ENCODE assay signal across 1 cellular context in the genomic region with DNA sequence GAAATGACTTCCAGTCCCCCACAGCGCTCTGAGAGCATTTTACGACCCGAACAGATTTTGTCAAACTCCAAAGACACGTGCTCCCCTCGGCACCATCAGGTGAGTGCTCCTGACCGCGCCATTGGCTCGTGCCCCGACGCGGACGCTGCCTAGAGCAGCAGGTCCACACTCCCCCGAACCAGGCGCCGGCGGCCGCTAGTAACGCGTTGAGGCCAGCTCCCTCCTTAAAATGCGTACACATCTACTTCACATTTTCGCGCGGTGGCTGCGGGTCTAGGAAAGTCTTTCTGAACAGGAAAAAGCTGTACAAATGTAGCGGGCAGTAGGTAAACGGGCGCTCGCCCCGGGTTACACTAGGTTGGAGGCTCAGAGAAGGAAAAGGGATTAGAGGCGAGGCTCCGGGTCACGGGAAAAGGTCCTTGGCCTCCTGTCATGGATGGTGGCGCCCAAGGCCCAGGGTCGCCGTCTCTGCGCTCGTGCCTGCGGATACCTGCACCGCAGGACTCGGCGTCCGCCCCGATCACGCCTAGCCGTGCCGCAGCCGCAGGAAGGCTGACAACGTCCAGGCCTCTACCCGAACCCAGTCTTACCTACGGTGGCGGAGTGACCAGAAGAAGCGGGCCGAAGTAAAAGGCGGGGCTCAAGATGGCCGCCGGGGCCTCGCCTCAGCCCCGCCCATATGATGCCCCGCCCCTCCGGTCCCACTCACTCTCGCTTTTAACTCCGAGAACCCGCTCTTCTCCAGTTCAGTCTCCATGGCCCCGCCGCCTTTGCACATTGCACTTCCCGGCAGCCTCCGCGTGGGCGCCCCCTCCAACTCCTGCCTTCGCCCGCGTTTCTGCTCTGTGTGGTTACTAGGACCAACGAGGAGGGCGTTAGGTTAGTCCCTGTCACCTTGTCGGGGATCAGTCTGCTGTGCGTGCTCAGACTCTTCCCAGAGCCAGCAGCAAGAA.
TF ChIP-seq lines count a peak whose summit lies in the region.

A gene with protein sequence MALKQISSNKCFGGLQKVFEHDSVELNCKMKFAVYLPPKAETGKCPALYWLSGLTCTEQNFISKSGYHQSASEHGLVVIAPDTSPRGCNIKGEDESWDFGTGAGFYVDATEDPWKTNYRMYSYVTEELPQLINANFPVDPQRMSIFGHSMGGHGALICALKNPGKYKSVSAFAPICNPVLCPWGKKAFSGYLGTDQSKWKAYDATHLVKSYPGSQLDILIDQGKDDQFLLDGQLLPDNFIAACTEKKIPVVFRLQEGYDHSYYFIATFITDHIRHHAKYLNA (minus strand): TSS at position 647 of the 953 bp plus-strand sequence. CDS start 5,748 bp downstream, outside the sequence.

TF ChIP-seq in HepG2, 621 proteins besides CTCF, POLR2A, EP300 and RAD21 (continued from another document and continues in another):
- TF ChIP-seq, protein P1, sequence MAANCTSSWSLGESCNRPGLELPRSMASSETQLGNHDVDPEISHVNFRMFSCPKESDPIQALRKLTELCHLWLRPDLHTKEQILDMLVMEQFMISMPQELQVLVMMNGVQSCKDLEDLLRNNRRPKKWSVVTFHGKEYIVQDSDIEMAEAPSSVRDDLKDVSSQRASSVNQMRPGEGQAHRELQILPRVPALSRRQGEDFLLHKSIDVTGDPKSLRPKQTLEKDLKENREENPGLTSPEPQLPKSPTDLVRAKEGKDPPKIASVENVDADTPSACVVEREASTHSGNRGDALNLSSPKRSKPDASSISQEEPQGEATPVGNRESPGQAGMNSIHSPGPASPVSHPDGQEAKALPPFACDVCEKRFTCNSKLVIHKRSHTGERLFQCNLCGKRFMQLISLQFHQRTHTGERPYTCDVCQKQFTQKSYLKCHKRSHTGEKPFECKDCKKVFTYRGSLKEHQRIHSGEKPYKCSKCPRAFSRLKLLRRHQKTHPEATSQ (CRISPR knock-in tag; IDR thresholded peaks at IDR 0.05; ENCODE audit: borderline replicate concordance): no peak
- TF ChIP-seq, protein P2, sequence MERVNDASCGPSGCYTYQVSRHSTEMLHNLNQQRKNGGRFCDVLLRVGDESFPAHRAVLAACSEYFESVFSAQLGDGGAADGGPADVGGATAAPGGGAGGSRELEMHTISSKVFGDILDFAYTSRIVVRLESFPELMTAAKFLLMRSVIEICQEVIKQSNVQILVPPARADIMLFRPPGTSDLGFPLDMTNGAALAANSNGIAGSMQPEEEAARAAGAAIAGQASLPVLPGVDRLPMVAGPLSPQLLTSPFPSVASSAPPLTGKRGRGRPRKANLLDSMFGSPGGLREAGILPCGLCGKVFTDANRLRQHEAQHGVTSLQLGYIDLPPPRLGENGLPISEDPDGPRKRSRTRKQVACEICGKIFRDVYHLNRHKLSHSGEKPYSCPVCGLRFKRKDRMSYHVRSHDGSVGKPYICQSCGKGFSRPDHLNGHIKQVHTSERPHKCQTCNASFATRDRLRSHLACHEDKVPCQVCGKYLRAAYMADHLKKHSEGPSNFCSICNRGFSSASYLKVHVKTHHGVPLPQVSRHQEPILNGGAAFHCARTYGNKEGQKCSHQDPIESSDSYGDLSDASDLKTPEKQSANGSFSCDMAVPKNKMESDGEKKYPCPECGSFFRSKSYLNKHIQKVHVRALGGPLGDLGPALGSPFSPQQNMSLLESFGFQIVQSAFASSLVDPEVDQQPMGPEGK (CRISPR knock-in tag; IDR thresholded peaks at IDR 0.05): peak; percentile 66; the same call in 1 of the 2 replicates
- TF ChIP-seq TBX2 (CRISPR knock-in tag; IDR thresholded peaks at IDR 0.05; ENCODE audit: borderline replicate concordance): no peak; the same call in 1 of the 2 replicates
- TF ChIP-seq, protein P3, sequence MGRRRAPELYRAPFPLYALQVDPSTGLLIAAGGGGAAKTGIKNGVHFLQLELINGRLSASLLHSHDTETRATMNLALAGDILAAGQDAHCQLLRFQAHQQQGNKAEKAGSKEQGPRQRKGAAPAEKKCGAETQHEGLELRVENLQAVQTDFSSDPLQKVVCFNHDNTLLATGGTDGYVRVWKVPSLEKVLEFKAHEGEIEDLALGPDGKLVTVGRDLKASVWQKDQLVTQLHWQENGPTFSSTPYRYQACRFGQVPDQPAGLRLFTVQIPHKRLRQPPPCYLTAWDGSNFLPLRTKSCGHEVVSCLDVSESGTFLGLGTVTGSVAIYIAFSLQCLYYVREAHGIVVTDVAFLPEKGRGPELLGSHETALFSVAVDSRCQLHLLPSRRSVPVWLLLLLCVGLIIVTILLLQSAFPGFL (CRISPR knock-in tag; IDR thresholded peaks at IDR 0.05): 0 out of 2 replicates have a peak, but pooled peaks have one; percentile 59
- TF ChIP-seq FOSL2 (CRISPR knock-in tag; IDR thresholded peaks at IDR 0.05): no peak
- TF ChIP-seq, protein P4, sequence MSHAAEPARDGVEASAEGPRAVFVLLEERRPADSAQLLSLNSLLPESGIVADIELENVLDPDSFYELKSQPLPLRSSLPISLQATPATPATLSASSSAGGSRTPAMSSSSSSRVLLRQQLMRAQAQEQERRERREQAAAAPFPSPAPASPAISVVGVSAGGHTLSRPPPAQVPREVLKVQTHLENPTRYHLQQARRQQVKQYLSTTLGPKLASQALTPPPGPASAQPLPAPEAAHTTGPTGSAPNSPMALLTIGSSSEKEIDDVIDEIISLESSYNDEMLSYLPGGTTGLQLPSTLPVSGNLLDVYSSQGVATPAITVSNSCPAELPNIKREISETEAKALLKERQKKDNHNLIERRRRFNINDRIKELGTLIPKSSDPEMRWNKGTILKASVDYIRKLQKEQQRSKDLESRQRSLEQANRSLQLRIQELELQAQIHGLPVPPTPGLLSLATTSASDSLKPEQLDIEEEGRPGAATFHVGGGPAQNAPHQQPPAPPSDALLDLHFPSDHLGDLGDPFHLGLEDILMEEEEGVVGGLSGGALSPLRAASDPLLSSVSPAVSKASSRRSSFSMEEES (CRISPR knock-in tag; IDR thresholded peaks at IDR 0.05): peak; percentile 70; the same call in 1 of the 2 replicates
- TF ChIP-seq ZNF251 (CRISPR knock-in tag; IDR thresholded peaks at IDR 0.05): no peak
- TF ChIP-seq ZNF83 (CRISPR knock-in tag; IDR thresholded peaks at IDR 0.05; ENCODE audit: borderline replicate concordance): no peak
- TF ChIP-seq, protein P5, sequence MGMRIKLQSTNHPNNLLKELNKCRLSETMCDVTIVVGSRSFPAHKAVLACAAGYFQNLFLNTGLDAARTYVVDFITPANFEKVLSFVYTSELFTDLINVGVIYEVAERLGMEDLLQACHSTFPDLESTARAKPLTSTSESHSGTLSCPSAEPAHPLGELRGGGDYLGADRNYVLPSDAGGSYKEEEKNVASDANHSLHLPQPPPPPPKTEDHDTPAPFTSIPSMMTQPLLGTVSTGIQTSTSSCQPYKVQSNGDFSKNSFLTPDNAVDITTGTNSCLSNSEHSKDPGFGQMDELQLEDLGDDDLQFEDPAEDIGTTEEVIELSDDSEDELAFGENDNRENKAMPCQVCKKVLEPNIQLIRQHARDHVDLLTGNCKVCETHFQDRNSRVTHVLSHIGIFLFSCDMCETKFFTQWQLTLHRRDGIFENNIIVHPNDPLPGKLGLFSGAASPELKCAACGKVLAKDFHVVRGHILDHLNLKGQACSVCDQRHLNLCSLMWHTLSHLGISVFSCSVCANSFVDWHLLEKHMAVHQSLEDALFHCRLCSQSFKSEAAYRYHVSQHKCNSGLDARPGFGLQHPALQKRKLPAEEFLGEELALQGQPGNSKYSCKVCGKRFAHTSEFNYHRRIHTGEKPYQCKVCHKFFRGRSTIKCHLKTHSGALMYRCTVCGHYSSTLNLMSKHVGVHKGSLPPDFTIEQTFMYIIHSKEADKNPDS (CRISPR knock-in tag; IDR thresholded peaks at IDR 0.05): 0 out of 2 replicates have a peak, but pooled peaks have one; percentile 45
- peak; percentile 56; the same call in 1 of the 2 replicates for TF ChIP-seq ZMYM3 (CRISPR knock-in tag; IDR thresholded peaks at IDR 0.05)
- TF ChIP-seq KLF11 (CRISPR knock-in tag; IDR thresholded peaks at IDR 0.05): no peak; the same call in 1 of the 2 replicates
- no peak; the same call in 1 of the 2 replicates for TF ChIP-seq ZC3H4 (CRISPR knock-in tag; IDR thresholded peaks at IDR 0.05; ENCODE audit: borderline replicate concordance)
- TF ChIP-seq, protein P6, sequence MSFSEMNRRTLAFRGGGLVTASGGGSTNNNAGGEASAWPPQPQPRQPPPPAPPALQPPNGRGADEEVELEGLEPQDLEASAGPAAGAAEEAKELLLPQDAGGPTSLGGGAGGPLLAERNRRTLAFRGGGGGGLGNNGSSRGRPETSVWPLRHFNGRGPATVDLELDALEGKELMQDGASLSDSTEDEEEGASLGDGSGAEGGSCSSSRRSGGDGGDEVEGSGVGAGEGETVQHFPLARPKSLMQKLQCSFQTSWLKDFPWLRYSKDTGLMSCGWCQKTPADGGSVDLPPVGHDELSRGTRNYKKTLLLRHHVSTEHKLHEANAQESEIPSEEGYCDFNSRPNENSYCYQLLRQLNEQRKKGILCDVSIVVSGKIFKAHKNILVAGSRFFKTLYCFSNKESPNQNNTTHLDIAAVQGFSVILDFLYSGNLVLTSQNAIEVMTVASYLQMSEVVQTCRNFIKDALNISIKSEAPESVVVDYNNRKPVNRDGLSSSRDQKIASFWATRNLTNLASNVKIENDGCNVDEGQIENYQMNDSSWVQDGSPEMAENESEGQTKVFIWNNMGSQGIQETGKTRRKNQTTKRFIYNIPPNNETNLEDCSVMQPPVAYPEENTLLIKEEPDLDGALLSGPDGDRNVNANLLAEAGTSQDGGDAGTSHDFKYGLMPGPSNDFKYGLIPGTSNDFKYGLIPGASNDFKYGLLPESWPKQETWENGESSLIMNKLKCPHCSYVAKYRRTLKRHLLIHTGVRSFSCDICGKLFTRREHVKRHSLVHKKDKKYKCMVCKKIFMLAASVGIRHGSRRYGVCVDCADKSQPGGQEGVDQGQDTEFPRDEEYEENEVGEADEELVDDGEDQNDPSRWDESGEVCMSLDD (CRISPR knock-in tag; IDR thresholded peaks at IDR 0.05; ENCODE audit: borderline replicate concordance): peak; percentile 52; the same call in 1 of the 2 replicates
- peak; percentile 29 for TF ChIP-seq MED8 (CRISPR knock-in tag; IDR thresholded peaks at IDR 0.05; ENCODE audit: insufficient replicate concordance)
- TF ChIP-seq, protein P7, sequence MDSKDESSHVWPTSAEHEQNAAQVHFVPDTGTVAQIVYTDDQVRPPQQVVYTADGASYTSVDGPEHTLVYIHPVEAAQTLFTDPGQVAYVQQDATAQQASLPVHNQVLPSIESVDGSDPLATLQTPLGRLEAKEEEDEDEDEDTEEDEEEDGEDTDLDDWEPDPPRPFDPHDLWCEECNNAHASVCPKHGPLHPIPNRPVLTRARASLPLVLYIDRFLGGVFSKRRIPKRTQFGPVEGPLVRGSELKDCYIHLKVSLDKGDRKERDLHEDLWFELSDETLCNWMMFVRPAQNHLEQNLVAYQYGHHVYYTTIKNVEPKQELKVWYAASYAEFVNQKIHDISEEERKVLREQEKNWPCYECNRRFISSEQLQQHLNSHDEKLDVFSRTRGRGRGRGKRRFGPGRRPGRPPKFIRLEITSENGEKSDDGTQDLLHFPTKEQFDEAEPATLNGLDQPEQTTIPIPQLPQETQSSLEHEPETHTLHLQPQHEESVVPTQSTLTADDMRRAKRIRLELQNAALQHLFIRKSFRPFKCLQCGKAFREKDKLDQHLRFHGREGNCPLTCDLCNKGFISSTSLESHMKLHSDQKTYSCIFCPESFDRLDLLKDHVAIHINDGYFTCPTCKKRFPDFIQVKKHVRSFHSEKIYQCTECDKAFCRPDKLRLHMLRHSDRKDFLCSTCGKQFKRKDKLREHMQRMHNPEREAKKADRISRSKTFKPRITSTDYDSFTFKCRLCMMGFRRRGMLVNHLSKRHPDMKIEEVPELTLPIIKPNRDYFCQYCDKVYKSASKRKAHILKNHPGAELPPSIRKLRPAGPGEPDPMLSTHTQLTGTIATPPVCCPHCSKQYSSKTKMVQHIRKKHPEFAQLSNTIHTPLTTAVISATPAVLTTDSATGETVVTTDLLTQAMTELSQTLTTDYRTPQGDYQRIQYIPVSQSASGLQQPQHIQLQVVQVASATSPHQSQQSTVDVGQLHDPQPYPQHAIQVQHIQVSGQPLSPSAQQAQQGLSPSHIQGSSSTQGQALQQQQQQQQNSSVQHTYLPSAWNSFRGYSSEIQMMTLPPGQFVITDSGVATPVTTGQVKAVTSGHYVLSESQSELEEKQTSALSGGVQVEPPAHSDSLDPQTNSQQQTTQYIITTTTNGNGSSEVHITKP (CRISPR knock-in tag; IDR thresholded peaks at IDR 0.05; ENCODE audit: low read depth): peak; percentile 35; the same call in 1 of the 2 replicates
- peak; percentile 93 for TF ChIP-seq HOXA5 (CRISPR knock-in tag; IDR thresholded peaks at IDR 0.05)
- TF ChIP-seq ZNF773 (CRISPR knock-in tag; IDR thresholded peaks at IDR 0.05; ENCODE audit: borderline replicate concordance): peak; percentile 72; the same call in 1 of the 2 replicates
- TF ChIP-seq MZF1 (CRISPR knock-in tag; IDR thresholded peaks at IDR 0.05; ENCODE audit: borderline replicate concordance): no peak
- TF ChIP-seq, protein P8, sequence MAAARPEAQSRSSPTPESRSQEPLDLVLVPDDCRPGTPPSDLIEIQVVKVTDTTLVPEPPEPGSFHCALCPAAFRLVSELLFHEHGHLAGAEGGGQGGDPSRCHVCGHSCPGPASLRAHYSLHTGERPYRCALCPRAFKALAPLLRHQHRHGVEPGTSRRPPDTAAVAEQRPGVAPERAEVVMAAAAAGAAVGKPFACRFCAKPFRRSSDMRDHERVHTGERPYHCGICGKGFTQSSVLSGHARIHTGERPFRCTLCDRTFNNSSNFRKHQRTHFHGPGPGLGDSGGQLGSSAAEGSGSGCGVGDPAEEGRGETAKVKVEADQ (CRISPR knock-in tag; IDR thresholded peaks at IDR 0.05; ENCODE audit: borderline replicate concordance): 0 out of 2 replicates have a peak, but pooled peaks have one; percentile 38
- TF ChIP-seq REL (CRISPR knock-in tag; conservative IDR thresholded peaks at IDR 0.05): no peak
- no peak for TF ChIP-seq SP1 (IDR thresholded peaks at IDR 0.05)
- peak; percentile 65; the same call in 1 of the 2 replicates for TF ChIP-seq SP1 (CRISPR knock-in tag; IDR thresholded peaks at IDR 0.05)
- no peak for TF ChIP-seq ZNF180 (CRISPR knock-in tag; IDR thresholded peaks at IDR 0.05; ENCODE audit: borderline replicate concordance, low read depth)
- TF ChIP-seq, protein P9, sequence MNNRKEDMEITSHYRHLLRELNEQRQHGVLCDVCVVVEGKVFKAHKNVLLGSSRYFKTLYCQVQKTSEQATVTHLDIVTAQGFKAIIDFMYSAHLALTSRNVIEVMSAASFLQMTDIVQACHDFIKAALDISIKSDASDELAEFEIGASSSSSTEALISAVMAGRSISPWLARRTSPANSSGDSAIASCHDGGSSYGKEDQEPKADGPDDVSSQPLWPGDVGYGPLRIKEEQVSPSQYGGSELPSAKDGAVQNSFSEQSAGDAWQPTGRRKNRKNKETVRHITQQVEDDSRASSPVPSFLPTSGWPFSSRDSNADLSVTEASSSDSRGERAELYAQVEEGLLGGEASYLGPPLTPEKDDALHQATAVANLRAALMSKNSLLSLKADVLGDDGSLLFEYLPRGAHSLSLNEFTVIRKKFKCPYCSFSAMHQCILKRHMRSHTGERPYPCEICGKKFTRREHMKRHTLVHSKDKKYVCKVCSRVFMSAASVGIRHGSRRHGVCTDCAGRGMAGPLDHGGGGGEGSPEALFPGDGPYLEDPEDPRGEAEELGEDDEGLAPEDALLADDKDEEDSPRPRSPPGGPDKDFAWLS (CRISPR knock-in tag; IDR thresholded peaks at IDR 0.05; ENCODE audit: borderline replicate concordance): no peak
- TF ChIP-seq GATAD2A (CRISPR knock-in tag; IDR thresholded peaks at IDR 0.05): no peak; the same call in 1 of the 2 replicates
- no peak for TF ChIP-seq NR3C1 (CRISPR knock-in tag; IDR thresholded peaks at IDR 0.05)
- peak; percentile 57; the same call in 1 of the 2 replicates for TF ChIP-seq ZIK1 (CRISPR knock-in tag; IDR thresholded peaks at IDR 0.05; ENCODE audit: borderline replicate concordance, low read depth)
